17 cellular contexts compared by ENCODE assay signal in genomic region chr5:65999061-65999723, GRCh38.
"Had no signal": no experiment of that assay in that cellular context is flagged by ENCODE, and none has a peak within 500 bp of the region (broad histone marks: within the 10 kb centered on the region; RNA-seq: fewer than 3 reads in every experiment).

No MANE protein-coding gene starts in this region.

- DNase-seq: activated CD4-positive, alpha-beta T cell treated with anti-CD3 and anti-CD28 coated beads, Interleukin-2, amount 50 U/mL, for 1 hour; activated CD8-positive, alpha-beta memory T cell treated with anti-CD3 and anti-CD28 coated beads, Interleukin-2, amount 50 U/mL, for 4 hours; activated effector memory CD4-positive, alpha-beta T cell treated with Interleukin-2 at 50 U/mL for 16 hours; activated T-cell treated with anti-CD3 and anti-CD28 coated beads, Interleukin-2, amount 50 U/mL, for 48 hours; adrenal gland; effector CD8-positive, alpha-beta T cell; esophagus squamous epithelium; heart right ventricle; left ventricle myocardium superior; mucosa of descending colon; nucleus accumbens; stimulated activated CD8-positive, alpha-beta memory T cell treated with anti-CD3 and anti-CD28 coated beads, Interleukin-4, amount 100 ng/mL, for 48 hours; stimulated activated naive CD4-positive, alpha-beta T cell treated with Interleukin-2 at 50 U/mL for 16 hours; thyroid gland had no signal

- ATAC-seq: heart right ventricle, left ventricle myocardium superior, mucosa of descending colon had no signal

- H3K4me1 ChIP-seq: adrenal gland, esophagus squamous epithelium, thyroid gland had no signal

- H3K4me3 Mint-ChIP-seq: activated naive CD4-positive, alpha-beta T cell treated with anti-CD3 and anti-CD28 coated beads, Interleukin-2, amount 50 U/mL, for 24 hours; dendritic cell treated with granulocyte-macrophage colony-stimulating factor and Interleukin-4, amounts not matched to agents 40 ng/mL and 50 ng/mL, for 4 days; nephron had no signal

- H3K9me3 Mint-ChIP-seq: activated naive CD4-positive, alpha-beta T cell treated with anti-CD3 and anti-CD28 coated beads, Interleukin-2, amount 50 U/mL, for 24 hours; dendritic cell treated with granulocyte-macrophage colony-stimulating factor and Interleukin-4, amounts not matched to agents 40 ng/mL and 50 ng/mL, for 4 days had no signal

- H3K9me3 ChIP-seq: adrenal gland, esophagus squamous epithelium, mucosa of descending colon, thyroid gland had no signal

- H3K27ac Mint-ChIP-seq: dendritic cell treated with granulocyte-macrophage colony-stimulating factor and Interleukin-4, amounts not matched to agents 40 ng/mL and 50 ng/mL, for 4 days; nephron had no signal

- H3K4me1 Mint-ChIP-seq: nephron had no signal

- H3K27me3 ChIP-seq: adrenal gland, esophagus squamous epithelium, heart right ventricle, thyroid gland had no signal

- H3K27me3 Mint-ChIP-seq: activated naive CD4-positive, alpha-beta T cell treated with anti-CD3 and anti-CD28 coated beads, Interleukin-2, amount 50 U/mL, for 24 hours; dendritic cell treated with granulocyte-macrophage colony-stimulating factor and Interleukin-4, amounts not matched to agents 40 ng/mL and 50 ng/mL, for 4 days had no signal

- H3K36me3 ChIP-seq: adrenal gland, thyroid gland had no signal

- H3K4me3 ChIP-seq: adrenal gland, esophagus squamous epithelium, heart right ventricle, mucosa of descending colon, thyroid gland had no signal

- H3K27ac ChIP-seq: adrenal gland, esophagus squamous epithelium, heart right ventricle, thyroid gland had no signal
